2 cellular contexts compared by ENCODE assay signal in genomic region chr1:207039380-207040180, GRCh38.
TF ChIP-seq lines count a peak whose summit lies in the region.

No MANE protein-coding gene starts in this region.

TF ChIP-seq in HCT116, 20 proteins besides CTCF, POLR2A, EP300 and RAD21:
- TF ChIP-seq ZNF274 (IDR thresholded peaks at IDR 0.05; ENCODE audit: low read depth, low read length) (no peak), CEBPB (IDR thresholded peaks at IDR 0.05; ENCODE audit: low read depth) (no peak), TCF7L2 (IDR thresholded peaks at IDR 0.05; ENCODE audit: borderline replicate concordance, extremely low read depth, insufficient read depth, insufficient read length) (no peak), JUND (IDR thresholded peaks at IDR 0.05) (no peak), POLR2AphosphoS5 (IDR thresholded peaks at IDR 0.05; ENCODE audit: low read depth, low read length) (no peak), ZBTB33 (IDR thresholded peaks at IDR 0.05; ENCODE audit: extremely low read depth, insufficient replicate concordance, low read length) (no peak), EZH2phosphoT487 (IDR thresholded peaks at IDR 0.05; ENCODE audit: borderline replicate concordance) (no peak)
TF ChIP-seq in HCT116: peak in this region for 0.

TF ChIP-seq in HEK293T, 16 proteins besides CTCF, POLR2A, EP300 and RAD21:
- TF ChIP-seq FOXK2 (IDR thresholded peaks at IDR 0.05) (no peak), ZNF384 (IDR thresholded peaks at IDR 0.05) (no peak), CTBP1 (IDR thresholded peaks at IDR 0.05; ENCODE audit: borderline replicate concordance) (no peak), NFRKB (IDR thresholded peaks at IDR 0.05) (no peak), TARDBP (IDR thresholded peaks at IDR 0.05) (no peak), SUZ12 (IDR thresholded peaks at IDR 0.05) (no peak), ARNT (IDR thresholded peaks at IDR 0.05) (no peak), LEF1 (IDR thresholded peaks at IDR 0.05; ENCODE audit: borderline replicate concordance) (no peak), ELF4 (IDR thresholded peaks at IDR 0.05) (no peak), FOXM1 (IDR thresholded peaks at IDR 0.05; ENCODE audit: borderline replicate concordance) (no peak), PKNOX1 (IDR thresholded peaks at IDR 0.05) (no peak), FOXA1 (IDR thresholded peaks at IDR 0.05) (no peak), SP1 (IDR thresholded peaks at IDR 0.05) (no peak), BHLHE40 (IDR thresholded peaks at IDR 0.05; ENCODE audit: borderline replicate concordance) (no peak), L3MBTL2 (conservative IDR thresholded peaks at IDR 0.05) (no peak), HDGF (IDR thresholded peaks at IDR 0.05; ENCODE audit: borderline replicate concordance) (no peak)
